Comparison of ENCODE assay signal across 22 cellular contexts in the genomic region with DNA sequence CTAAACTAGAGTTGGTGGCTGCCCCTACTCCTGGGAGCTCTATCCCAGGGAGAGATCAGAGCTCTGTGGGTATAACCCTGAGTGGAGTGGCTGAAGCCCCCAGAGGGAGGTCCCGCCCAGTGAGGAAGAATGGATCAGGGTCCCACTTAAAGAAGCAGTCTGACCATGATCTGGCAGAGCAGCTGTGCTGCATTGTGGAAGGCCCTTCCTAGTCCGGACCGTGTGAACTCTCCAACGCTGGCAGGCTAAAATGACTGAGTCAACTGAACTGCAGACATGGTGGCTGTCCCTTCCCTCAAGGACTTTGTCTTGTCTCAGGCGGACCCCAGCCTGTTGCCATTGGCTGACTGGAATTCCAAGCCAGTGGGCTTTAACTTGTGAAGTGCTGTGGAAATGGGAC.
"Had no signal": no experiment of that assay in that cellular context is flagged by ENCODE, and none has a peak within 500 bp of the region (broad histone marks: within the 10 kb centered on the region; RNA-seq: fewer than 3 reads in every experiment).

No MANE protein-coding gene starts in this region.

- ATAC-seq: HepG2 had no signal

- DNase-seq: IMR-90, Karpas-422, KG1, MG63, NCI-H1092, NCI-H1105 treated with DMSO at 0.1 percent for 48 hours, NCI-H1417 treated with DMSO at 0.1 percent for 48 hours, NCI-H146, NCI-H187, NCI-H2029, NCI-H2081 treated with DMSO at 0.1 percent for 48 hours, NCI-H2171, NCI-H226, NCI-H510A, NCI-H524 treated with DMSO at 0.1 percent for 48 hours, NCI-H69, NCI-H774, RPMI8226, SHP77, SK-N-SH, SW 1271 had no signal
